ENCODE assay signal across 1 cellular context in genomic region chr20:63900373-63900772, GRCh38.
A peak's percentile ranks its signal among the peaks of the same experiment; 100 is the strongest.
TF ChIP-seq lines count a peak whose summit lies in the region.

No MANE protein-coding gene starts in this region.

TF ChIP-seq in K562, 482 proteins besides CTCF, POLR2A, EP300 and RAD21:
- TF ChIP-seq CEBPB (tag; IDR thresholded peaks at IDR 0.05) = 0 out of 2 replicates have a peak, but pooled peaks have one; percentile 9
- no peak for TF ChIP-seq PML (IDR thresholded peaks at IDR 0.05; ENCODE audit: low read length)
- no peak for TF ChIP-seq ZC3H8 (IDR thresholded peaks at IDR 0.05)
- no peak for TF ChIP-seq RB1 (IDR thresholded peaks at IDR 0.05; ENCODE audit: low read depth)
- no peak for TF ChIP-seq CHAMP1 (IDR thresholded peaks at IDR 0.05)
TF ChIP-seq in K562: peak in this region for 1.
